Comparison of ENCODE assay signal across 2 cellular contexts in the genomic region with DNA sequence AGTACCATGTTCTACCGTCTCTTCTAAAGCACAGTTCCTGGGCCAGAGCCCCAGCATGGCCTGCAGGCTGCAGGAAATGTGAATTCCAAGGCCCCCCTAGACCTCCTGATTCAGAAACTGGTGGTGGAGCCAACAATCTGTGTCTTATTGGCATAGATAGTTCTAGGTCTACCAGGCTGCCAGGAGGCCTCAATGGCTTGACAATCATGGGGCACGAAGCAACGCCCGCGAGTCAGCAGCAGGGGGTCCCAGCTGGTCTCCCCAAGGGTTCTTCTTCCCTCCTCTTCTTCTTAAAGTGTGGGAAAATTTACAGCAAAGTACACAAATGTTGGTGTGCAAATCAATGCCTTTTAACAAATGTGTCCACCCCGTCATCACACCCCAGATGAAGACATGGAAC.
TF ChIP-seq lines count a peak whose summit lies in the region.

No MANE protein-coding gene starts in this region.

TF ChIP-seq in A549, 52 proteins besides CTCF, POLR2A, EP300 and RAD21 (continued from another document):
- TF ChIP-seq GATA3 (IDR thresholded peaks at IDR 0.05; ENCODE audit: borderline replicate concordance) (no peak), NPAS2 (CRISPR knock-in tag; IDR thresholded peaks at IDR 0.05; ENCODE audit: borderline replicate concordance) (no peak), NR3C1 (IDR thresholded peaks at IDR 0.05) (no peak), HOXB5 (CRISPR knock-in tag; IDR thresholded peaks at IDR 0.05) (no peak), KDM1A (IDR thresholded peaks at IDR 0.05; ENCODE audit: low read depth) (no peak), FOSL2 (IDR thresholded peaks at IDR 0.05) (no peak), FOSL2 (CRISPR knock-in tag; IDR thresholded peaks at IDR 0.05) (no peak), SMC3 (IDR thresholded peaks at IDR 0.05) (no peak), JUN (IDR thresholded peaks at IDR 0.05) (no peak), HEYL (CRISPR knock-in tag; IDR thresholded peaks at IDR 0.05) (no peak), KDM5A (IDR thresholded peaks at IDR 0.05) (no peak), HOXA7 (CRISPR knock-in tag; IDR thresholded peaks at IDR 0.05) (no peak)
- TF ChIP-seq, protein P1, sequence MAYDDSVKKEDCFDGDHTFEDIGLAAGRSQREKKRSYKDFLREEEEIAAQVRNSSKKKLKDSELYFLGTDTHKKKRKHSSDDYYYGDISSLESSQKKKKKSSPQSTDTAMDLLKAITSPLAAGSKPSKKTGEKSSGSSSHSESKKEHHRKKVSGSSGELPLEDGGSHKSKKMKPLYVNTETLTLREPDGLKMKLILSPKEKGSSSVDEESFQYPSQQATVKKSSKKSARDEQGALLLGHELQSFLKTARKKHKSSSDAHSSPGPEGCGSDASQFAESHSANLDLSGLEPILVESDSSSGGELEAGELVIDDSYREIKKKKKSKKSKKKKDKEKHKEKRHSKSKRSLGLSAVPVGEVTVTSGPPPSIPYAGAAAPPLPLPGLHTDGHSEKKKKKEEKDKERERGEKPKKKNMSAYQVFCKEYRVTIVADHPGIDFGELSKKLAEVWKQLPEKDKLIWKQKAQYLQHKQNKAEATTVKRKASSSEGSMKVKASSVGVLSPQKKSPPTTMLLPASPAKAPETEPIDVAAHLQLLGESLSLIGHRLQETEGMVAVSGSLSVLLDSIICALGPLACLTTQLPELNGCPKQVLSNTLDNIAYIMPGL (CRISPR knock-in tag; IDR thresholded peaks at IDR 0.05; ENCODE audit: borderline replicate concordance): no peak

TF ChIP-seq in HCT116, 20 proteins besides CTCF, POLR2A, EP300 and RAD21 (continued from another document):
- TF ChIP-seq, protein P2, sequence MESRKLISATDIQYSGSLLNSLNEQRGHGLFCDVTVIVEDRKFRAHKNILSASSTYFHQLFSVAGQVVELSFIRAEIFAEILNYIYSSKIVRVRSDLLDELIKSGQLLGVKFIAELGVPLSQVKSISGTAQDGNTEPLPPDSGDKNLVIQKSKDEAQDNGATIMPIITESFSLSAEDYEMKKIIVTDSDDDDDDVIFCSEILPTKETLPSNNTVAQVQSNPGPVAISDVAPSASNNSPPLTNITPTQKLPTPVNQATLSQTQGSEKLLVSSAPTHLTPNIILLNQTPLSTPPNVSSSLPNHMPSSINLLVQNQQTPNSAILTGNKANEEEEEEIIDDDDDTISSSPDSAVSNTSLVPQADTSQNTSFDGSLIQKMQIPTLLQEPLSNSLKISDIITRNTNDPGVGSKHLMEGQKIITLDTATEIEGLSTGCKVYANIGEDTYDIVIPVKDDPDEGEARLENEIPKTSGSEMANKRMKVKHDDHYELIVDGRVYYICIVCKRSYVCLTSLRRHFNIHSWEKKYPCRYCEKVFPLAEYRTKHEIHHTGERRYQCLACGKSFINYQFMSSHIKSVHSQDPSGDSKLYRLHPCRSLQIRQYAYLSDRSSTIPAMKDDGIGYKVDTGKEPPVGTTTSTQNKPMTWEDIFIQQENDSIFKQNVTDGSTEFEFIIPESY (IDR thresholded peaks at IDR 0.05; ENCODE audit: extremely low read depth, insufficient replicate concordance, low read length): no peak
- no peak for TF ChIP-seq ELF1 (IDR thresholded peaks at IDR 0.05; ENCODE audit: borderline replicate concordance, low read depth)
- TF ChIP-seq, protein P3, sequence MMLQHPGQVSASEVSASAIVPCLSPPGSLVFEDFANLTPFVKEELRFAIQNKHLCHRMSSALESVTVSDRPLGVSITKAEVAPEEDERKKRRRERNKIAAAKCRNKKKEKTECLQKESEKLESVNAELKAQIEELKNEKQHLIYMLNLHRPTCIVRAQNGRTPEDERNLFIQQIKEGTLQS (IDR thresholded peaks at IDR 0.05): no peak
- TF ChIP-seq SIN3A (IDR thresholded peaks at IDR 0.05; ENCODE audit: low read depth): no peak
- no peak for TF ChIP-seq ZNF274 (IDR thresholded peaks at IDR 0.05; ENCODE audit: low read depth, low read length)
- no peak for TF ChIP-seq EZH2 (IDR thresholded peaks at IDR 0.05)
- TF ChIP-seq CBX3 (IDR thresholded peaks at IDR 0.05; ENCODE audit: low read depth): no peak
- no peak for TF ChIP-seq JUND (IDR thresholded peaks at IDR 0.05)
- TF ChIP-seq EGR1 (IDR thresholded peaks at IDR 0.05; ENCODE audit: low read depth): no peak
- TF ChIP-seq EZH2phosphoT487 (IDR thresholded peaks at IDR 0.05; ENCODE audit: borderline replicate concordance): no peak
- TF ChIP-seq, protein P4, sequence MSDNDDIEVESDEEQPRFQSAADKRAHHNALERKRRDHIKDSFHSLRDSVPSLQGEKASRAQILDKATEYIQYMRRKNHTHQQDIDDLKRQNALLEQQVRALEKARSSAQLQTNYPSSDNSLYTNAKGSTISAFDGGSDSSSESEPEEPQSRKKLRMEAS (IDR thresholded peaks at IDR 0.05): no peak
- no peak for TF ChIP-seq YY1 (IDR thresholded peaks at IDR 0.05; ENCODE audit: extremely low read depth, insufficient replicate concordance, low read depth, low read length)
- TF ChIP-seq CEBPB (IDR thresholded peaks at IDR 0.05; ENCODE audit: low read depth): no peak
- no peak for TF ChIP-seq SP1 (IDR thresholded peaks at IDR 0.05; ENCODE audit: low read depth)
- TF ChIP-seq FOSL1 (IDR thresholded peaks at IDR 0.05; ENCODE audit: low read depth): no peak
- no peak for TF ChIP-seq SRF (IDR thresholded peaks at IDR 0.05; ENCODE audit: low read depth)
